1 cellular context compared by ENCODE assay signal in the genomic region with DNA sequence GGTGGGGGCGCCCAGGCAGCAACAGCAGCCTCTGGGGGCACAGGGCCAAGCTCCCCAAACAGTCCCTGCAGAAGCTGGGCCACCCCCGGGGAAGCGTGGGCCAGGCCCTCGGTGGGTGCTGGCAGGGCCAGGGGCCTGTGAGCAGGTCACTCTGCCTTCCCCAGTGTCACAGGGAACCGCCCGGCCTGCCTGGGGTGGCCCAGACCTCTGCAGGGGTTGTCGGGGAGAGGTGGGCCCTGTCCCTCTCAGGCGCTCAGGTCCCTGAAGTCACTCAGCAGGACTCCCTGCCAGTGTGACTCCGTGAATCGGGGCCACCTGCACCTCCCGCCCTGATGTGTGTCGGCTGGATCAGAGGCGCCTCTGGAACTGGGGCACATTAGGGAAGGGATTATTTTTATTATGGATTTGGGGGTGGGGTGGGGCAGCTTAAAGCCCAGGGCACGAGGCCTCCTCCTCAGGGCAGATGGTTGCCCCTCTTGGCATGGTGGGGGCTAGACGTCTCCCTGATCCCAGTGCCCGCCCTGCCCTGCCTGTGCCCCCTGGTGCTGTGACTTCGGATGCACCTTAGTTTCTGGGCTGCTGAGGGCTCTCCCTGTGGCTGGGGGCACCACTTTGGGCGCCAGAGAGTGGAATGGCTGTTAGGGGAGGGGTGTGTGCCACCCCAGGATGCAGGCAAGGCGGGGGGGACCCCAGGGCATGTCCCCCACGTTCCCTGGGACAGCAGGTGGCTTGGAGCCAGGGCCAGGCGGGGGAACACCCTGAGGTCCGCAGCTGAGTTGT.
TF ChIP-seq lines count a peak whose summit lies in the region.

No MANE protein-coding gene starts in this region.

TF ChIP-seq in H1, 55 proteins besides CTCF, POLR2A, EP300 and RAD21:
- TF ChIP-seq BRCA1 (IDR thresholded peaks at IDR 0.05; ENCODE audit: low read depth, low read length) = no peak
- TF ChIP-seq YY1 (IDR thresholded peaks at IDR 0.05; ENCODE audit: low read depth, low read length) = no peak
- no peak for TF ChIP-seq RNF2 (IDR thresholded peaks at IDR 0.05; ENCODE audit: borderline replicate concordance, low read depth, low read length, missing control alignments, poor library complexity, severe bottlenecking)
- TF ChIP-seq SP4 (IDR thresholded peaks at IDR 0.05; ENCODE audit: low read length) = no peak
- TF ChIP-seq POLR2AphosphoS5 (IDR thresholded peaks at IDR 0.05; ENCODE audit: low read depth, low read length) = no peak
TF ChIP-seq in H1: peak in this region for 0.
